19 cellular contexts compared by ENCODE assay signal in the genomic region with DNA sequence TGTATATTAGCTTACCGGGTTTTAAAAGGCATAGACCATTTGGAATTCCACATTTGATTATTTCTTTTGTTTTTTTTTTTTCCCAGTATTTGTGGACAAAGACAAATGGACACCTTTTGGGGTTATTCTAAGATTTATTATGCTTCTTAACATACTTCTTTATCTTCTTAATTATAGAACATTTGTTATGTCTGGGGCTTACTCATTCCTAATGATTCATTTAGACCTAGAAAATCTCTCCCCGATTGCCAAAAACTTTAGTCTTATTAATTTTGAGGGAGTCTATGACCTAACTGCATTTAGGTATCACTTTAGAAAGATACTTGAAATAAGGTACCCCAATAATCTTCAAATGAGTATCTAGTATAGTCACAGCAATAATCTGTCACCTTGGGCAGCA.
"Had no signal": no experiment of that assay in that cellular context is flagged by ENCODE, and none has a peak within 500 bp of the region (broad histone marks: within the 10 kb centered on the region; RNA-seq: fewer than 3 reads in every experiment).

No MANE protein-coding gene starts in this region.

- DNase-seq: effector memory CD8-positive, alpha-beta T cell; esophagus squamous epithelium; heart left ventricle; hippocampal formation; kidney glomerular epithelial cell; natural killer cell; ovary; sigmoid colon; stimulated activated CD4-positive, alpha-beta T cell treated with anti-CD3 and anti-CD28 coated beads, Interleukin-12 subunit alpha, Interleukin-12 subunit beta, amount 100 ng/mL, for 4 hours; stimulated activated naive CD8-positive, alpha-beta T cell treated with anti-CD3 and anti-CD28 coated beads, Interleukin-15, Interleukin-2, amounts not matched to agents 100 U/mL and 50 U/mL, for 24 hours; thyroid gland; uterus had no signal

- H3K27me3 ChIP-seq: esophagus squamous epithelium, heart left ventricle, ovary, right atrium auricular region, sigmoid colon, suprapubic skin, thyroid gland, uterus had no signal

- H3K4me1 ChIP-seq: esophagus squamous epithelium, sigmoid colon, suprapubic skin, thyroid gland, uterus had no signal

- H3K27me3 Mint-ChIP-seq: effector memory CD8-positive, alpha-beta T cell had no signal

- H3K4me3 ChIP-seq: esophagus squamous epithelium, heart left ventricle, ovary, right atrium auricular region, sigmoid colon, skin epidermis, suprapubic skin, thyroid gland, uterus had no signal

- FAIRE-seq: frontal cortex had no signal

- H3K27ac Mint-ChIP-seq: dendritic cell treated with granulocyte-macrophage colony-stimulating factor and Interleukin-4, amounts not matched to agents 40 ng/mL and 50 ng/mL, for 4 days; effector memory CD8-positive, alpha-beta T cell; natural killer cell; type B pancreatic cell had no signal

- H3K9me3 Mint-ChIP-seq: dendritic cell treated with granulocyte-macrophage colony-stimulating factor and Interleukin-4, amounts not matched to agents 40 ng/mL and 50 ng/mL, for 4 days; effector memory CD8-positive, alpha-beta T cell; natural killer cell; neural crest cell; type B pancreatic cell had no signal

- H3K36me3 Mint-ChIP-seq: natural killer cell, type B pancreatic cell had no signal

- H3K4me3 Mint-ChIP-seq: dendritic cell treated with granulocyte-macrophage colony-stimulating factor and Interleukin-4, amounts not matched to agents 40 ng/mL and 50 ng/mL, for 4 days; effector memory CD8-positive, alpha-beta T cell; natural killer cell; neural crest cell; type B pancreatic cell had no signal

- H3K36me3 ChIP-seq: esophagus squamous epithelium, heart left ventricle, ovary, right atrium auricular region, sigmoid colon, suprapubic skin, thyroid gland, uterus had no signal

- H3K27ac ChIP-seq: esophagus squamous epithelium, heart left ventricle, ovary, right atrium auricular region, sigmoid colon, skin epidermis, suprapubic skin, thyroid gland, uterus had no signal

- ATAC-seq: effector memory CD8-positive, alpha-beta T cell; heart left ventricle; natural killer cell; stimulated activated naive CD8-positive, alpha-beta T cell treated with anti-CD3 and anti-CD28 coated beads, Interleukin-15, Interleukin-2, amounts not matched to agents 100 U/mL and 50 U/mL, for 24 hours had no signal

- H3K4me1 Mint-ChIP-seq: natural killer cell, neural crest cell had no signal

- H3K9me3 ChIP-seq: esophagus squamous epithelium, heart left ventricle, ovary, right atrium auricular region, sigmoid colon, suprapubic skin, thyroid gland, uterus had no signal
